In genomic region chr4:129093173-129093974, GRCh38 we compare ENCODE assay signal across 1 cellular context.
TF ChIP-seq lines count a peak whose summit lies in the region.

Gene SCLT1, minus strand, starts transcription at chr4:129093539. Its CDS starts 436 bp downstream, at chr4:129093103.

TF ChIP-seq in K562, 482 proteins besides CTCF, POLR2A, EP300 and RAD21 (continued from another document and continues in another):
- TF ChIP-seq ZNF318 (IDR thresholded peaks at IDR 0.05; ENCODE audit: borderline replicate concordance in 1 of 2, low read depth in 1 of 2) (no peak), KAT7 (CRISPR knock-in tag; IDR thresholded peaks at IDR 0.05; ENCODE audit: borderline replicate concordance) (peak; percentile 45; the same call in 1 of the 2 replicates), KLF13 (tag; IDR thresholded peaks at IDR 0.05; ENCODE audit: borderline replicate concordance, low read depth) (no peak), ZNF76 (CRISPR knock-in tag; IDR thresholded peaks at IDR 0.05; ENCODE audit: borderline replicate concordance) (no peak), CTBP1 (IDR thresholded peaks at IDR 0.05; ENCODE audit: borderline replicate concordance) (peak; percentile 79), ZNF41 (CRISPR knock-in tag; conservative IDR thresholded peaks at IDR 0.05) (no peak), CLOCK (CRISPR knock-in tag; IDR thresholded peaks at IDR 0.05; ENCODE audit: borderline replicate concordance) (no peak), PHTF2 (CRISPR knock-in tag; IDR thresholded peaks at IDR 0.05) (no peak), MAFG (tag; conservative IDR thresholded peaks at IDR 0.05) (no peak), PML (IDR thresholded peaks at IDR 0.05; ENCODE audit: low read length) (peak; percentile 71), XRCC3 (IDR thresholded peaks at IDR 0.05) (no peak), MTA3 (IDR thresholded peaks at IDR 0.05; ENCODE audit: borderline replicate concordance) (peak; percentile 94), RFX1 (IDR thresholded peaks at IDR 0.05) (peak; percentile 63), MITF (IDR thresholded peaks at IDR 0.05) (no peak), HDAC2 (IDR thresholded peaks at IDR 0.05) (peak; percentile 32; the same call in 1 of the 2 replicates), ZNF695 (CRISPR knock-in tag; IDR thresholded peaks at IDR 0.05) (no peak), NR4A1 (CRISPR knock-in tag; IDR thresholded peaks at IDR 0.05) (no peak), NR4A1 (tag; IDR thresholded peaks at IDR 0.05) (no peak), TGIF2 (CRISPR knock-in tag; IDR thresholded peaks at IDR 0.05) (no peak; the same call in 1 of the 2 replicates), KAT2B (IDR thresholded peaks at IDR 0.05; ENCODE audit: low read depth, low read length) (no peak), NR3C1 (CRISPR knock-in tag; IDR thresholded peaks at IDR 0.05) (no peak), BRF2 (IDR thresholded peaks at IDR 0.05; ENCODE audit: borderline replicate concordance, insufficient read depth, insufficient read length) (no peak), NR2C2 (CRISPR knock-in tag; IDR thresholded peaks at IDR 0.05) (no peak), NR2C2 (tag; IDR thresholded peaks at IDR 0.05) (no peak; the same call in 1 of the 2 replicates), ZNF707 (CRISPR knock-in tag; conservative IDR thresholded peaks at IDR 0.05) (no peak), ATF4 (CRISPR knock-in tag; IDR thresholded peaks at IDR 0.05) (peak; percentile 75), ZNF717 (CRISPR knock-in tag; IDR thresholded peaks at IDR 0.05) (no peak), PBX2 (CRISPR knock-in tag; IDR thresholded peaks at IDR 0.05; ENCODE audit: low read depth) (no peak), PBX2 (tag; conservative IDR thresholded peaks at IDR 0.05; ENCODE audit: low read depth) (0 out of 2 replicates have a peak, but pooled peaks have one; percentile 18), ZNF143 (CRISPR knock-in tag; IDR thresholded peaks at IDR 0.05) (no peak), SIN3B (IDR thresholded peaks at IDR 0.05; ENCODE audit: low read depth) (0 out of 2 replicates have a peak, but pooled peaks have one; percentile 21), HDAC1 (IDR thresholded peaks at IDR 0.05) (peak; percentile 21 to 70; a peak in 2 of 4 replicates), STAT5B (CRISPR knock-in tag; IDR thresholded peaks at IDR 0.05) (no peak), ZNF57 (CRISPR knock-in tag; IDR thresholded peaks at IDR 0.05) (no peak), ZNF395 (CRISPR knock-in tag; IDR thresholded peaks at IDR 0.05) (peak; percentile 56), GABPA (tag; conservative IDR thresholded peaks at IDR 0.05; ENCODE audit: low read depth) (peak; percentile 79), SREBF1 (IDR thresholded peaks at IDR 0.05; ENCODE audit: borderline replicate concordance, low read depth, low read length) (no peak), NFRKB (IDR thresholded peaks at IDR 0.05; ENCODE audit: low read depth) (peak; percentile 55; the same call in 1 of the 2 replicates), ZFP30 (CRISPR knock-in tag; IDR thresholded peaks at IDR 0.05; ENCODE audit: borderline replicate concordance) (no peak), ZBTB12 (CRISPR knock-in tag; IDR thresholded peaks at IDR 0.05) (peak; percentile 85), ZNF583 (CRISPR knock-in tag; IDR thresholded peaks at IDR 0.05) (no peak), ZNF398 (CRISPR knock-in tag; IDR thresholded peaks at IDR 0.05) (no peak)
